1 cellular context compared by ENCODE assay signal in the genomic region with DNA sequence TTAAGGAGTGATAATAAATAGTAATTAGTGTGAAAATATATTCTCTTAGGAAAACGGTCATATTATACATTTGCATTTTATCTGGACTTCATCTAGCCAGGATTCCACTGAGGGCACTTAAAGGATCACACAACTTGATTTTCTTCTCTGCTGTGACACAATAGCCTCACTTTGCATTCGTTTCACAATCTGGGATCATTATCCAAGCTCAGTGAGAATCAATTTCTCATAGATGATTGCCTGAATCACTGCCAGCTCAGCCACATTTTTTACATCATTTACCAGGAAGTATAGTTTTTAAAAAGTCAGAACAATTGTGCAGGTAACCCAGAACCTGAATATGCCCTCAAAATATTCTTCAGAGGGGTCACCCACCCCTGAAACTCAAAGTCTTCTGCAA.
TF ChIP-seq lines count a peak whose summit lies in the region.

No MANE protein-coding gene starts in this region.

TF ChIP-seq in WTC11, 78 proteins besides CTCF, POLR2A, EP300 and RAD21 (continued from another document):
- TF ChIP-seq TP53 (CRISPR knock-in tag; IDR thresholded peaks at IDR 0.05): no peak
- TF ChIP-seq, protein P1, sequence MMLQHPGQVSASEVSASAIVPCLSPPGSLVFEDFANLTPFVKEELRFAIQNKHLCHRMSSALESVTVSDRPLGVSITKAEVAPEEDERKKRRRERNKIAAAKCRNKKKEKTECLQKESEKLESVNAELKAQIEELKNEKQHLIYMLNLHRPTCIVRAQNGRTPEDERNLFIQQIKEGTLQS (CRISPR knock-in tag; conservative IDR thresholded peaks at IDR 0.05): no peak
- TF ChIP-seq RELA (CRISPR knock-in tag; IDR thresholded peaks at IDR 0.05; ENCODE audit: borderline replicate concordance): no peak
- no peak for TF ChIP-seq PRRX2 (CRISPR knock-in tag; IDR thresholded peaks at IDR 0.05)
- TF ChIP-seq, protein P2, sequence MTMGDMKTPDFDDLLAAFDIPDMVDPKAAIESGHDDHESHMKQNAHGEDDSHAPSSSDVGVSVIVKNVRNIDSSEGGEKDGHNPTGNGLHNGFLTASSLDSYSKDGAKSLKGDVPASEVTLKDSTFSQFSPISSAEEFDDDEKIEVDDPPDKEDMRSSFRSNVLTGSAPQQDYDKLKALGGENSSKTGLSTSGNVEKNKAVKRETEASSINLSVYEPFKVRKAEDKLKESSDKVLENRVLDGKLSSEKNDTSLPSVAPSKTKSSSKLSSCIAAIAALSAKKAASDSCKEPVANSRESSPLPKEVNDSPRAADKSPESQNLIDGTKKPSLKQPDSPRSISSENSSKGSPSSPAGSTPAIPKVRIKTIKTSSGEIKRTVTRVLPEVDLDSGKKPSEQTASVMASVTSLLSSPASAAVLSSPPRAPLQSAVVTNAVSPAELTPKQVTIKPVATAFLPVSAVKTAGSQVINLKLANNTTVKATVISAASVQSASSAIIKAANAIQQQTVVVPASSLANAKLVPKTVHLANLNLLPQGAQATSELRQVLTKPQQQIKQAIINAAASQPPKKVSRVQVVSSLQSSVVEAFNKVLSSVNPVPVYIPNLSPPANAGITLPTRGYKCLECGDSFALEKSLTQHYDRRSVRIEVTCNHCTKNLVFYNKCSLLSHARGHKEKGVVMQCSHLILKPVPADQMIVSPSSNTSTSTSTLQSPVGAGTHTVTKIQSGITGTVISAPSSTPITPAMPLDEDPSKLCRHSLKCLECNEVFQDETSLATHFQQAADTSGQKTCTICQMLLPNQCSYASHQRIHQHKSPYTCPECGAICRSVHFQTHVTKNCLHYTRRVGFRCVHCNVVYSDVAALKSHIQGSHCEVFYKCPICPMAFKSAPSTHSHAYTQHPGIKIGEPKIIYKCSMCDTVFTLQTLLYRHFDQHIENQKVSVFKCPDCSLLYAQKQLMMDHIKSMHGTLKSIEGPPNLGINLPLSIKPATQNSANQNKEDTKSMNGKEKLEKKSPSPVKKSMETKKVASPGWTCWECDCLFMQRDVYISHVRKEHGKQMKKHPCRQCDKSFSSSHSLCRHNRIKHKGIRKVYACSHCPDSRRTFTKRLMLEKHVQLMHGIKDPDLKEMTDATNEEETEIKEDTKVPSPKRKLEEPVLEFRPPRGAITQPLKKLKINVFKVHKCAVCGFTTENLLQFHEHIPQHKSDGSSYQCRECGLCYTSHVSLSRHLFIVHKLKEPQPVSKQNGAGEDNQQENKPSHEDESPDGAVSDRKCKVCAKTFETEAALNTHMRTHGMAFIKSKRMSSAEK (CRISPR knock-in tag; IDR thresholded peaks at IDR 0.05; ENCODE audit: borderline replicate concordance): no peak
TF ChIP-seq in WTC11: peak in this region for 0.
